Comparison of ENCODE assay signal across 8 cellular contexts in genomic region chr3:63864008-63864871, GRCh38. TPM values are rescaled to one million over a fixed set of nuclear protein-coding genes. Genes with fewer than 3 reads are reported as not detected.
A peak's percentile ranks its signal among the peaks of the same experiment; 100 is the strongest.
DNase-seq lines count a peak whose midpoint lies in the region; ATAC-seq and TF ChIP-seq lines count a peak whose summit lies in the region.

No MANE protein-coding gene starts in this region.

- H4K5ac ChIP-seq in H9 (ENCODE audit: insufficient read length, low read depth, low read length), result no peak overlapping the region

- peak overlapping the region; percentile 87 to 93 for H3K4me3 Mint-ChIP-seq in H9
- peak overlapping the region; percentile 85 to 96 (median 92) for H3K4me3 Mint-ChIP-seq in naive thymus-derived CD8-positive, alpha-beta T cell
- H3K4me3 Mint-ChIP-seq in stimulated activated naive CD8-positive, alpha-beta T cell treated with anti-CD3 and anti-CD28 coated beads, Interleukin-15, amount 100 ng/mL, for 72 hours, result peak overlapping the region; percentile 87 to 90

- H2BK12ac ChIP-seq in H9 (ENCODE audit: insufficient read length, low read depth, low read length), result no peak overlapping the region

- H3K4me1 ChIP-seq in H9 (ENCODE audit: insufficient read depth, low read length) (no peaks in the 10 kb centered on the region), MM.1S (ENCODE audit: low read length) (peaks cover 13% of the 10 kb centered on the region), esophagus squamous epithelium (peaks cover 3 to 35% (median 15%) of the 10 kb centered on the region in 3 donors)

- no peak overlapping the region for H2BK20ac ChIP-seq in H9 (ENCODE audit: low read depth, low read length, poor library complexity, severe bottlenecking)

- no peak for TF ChIP-seq CTCF in GM12875 (IDR thresholded peaks at IDR 0.05; ENCODE audit: borderline replicate concordance, insufficient read depth, low read depth, low read length)
- no peak for TF ChIP-seq CTCF in H9 (conservative IDR thresholded peaks at IDR 0.05)
- TF ChIP-seq CTCF in MM.1S (IDR thresholded peaks at IDR 0.05; ENCODE audit: low read length), result no peak
- no peak for TF ChIP-seq CTCF in esophagus squamous epithelium (IDR thresholded peaks at IDR 0.05)

- H3K79me1 ChIP-seq in H9 (ENCODE audit: insufficient read depth, low read depth, low read length, poor library complexity, severe bottlenecking), result no peaks in the 10 kb centered on the region

- H2AFZ ChIP-seq in H9 (ENCODE audit: low read length) (no peak overlapping the region), MM.1S (ENCODE audit: low read length) (peak overlapping the region; percentile 88)

- peak overlapping the region in 2 of 3 experiments; percentile 5 to 70; a peak in 5 of 7 replicates for H3K27ac Mint-ChIP-seq in H9
- peak overlapping the region; percentile 75 to 97 (median 94) for H3K27ac Mint-ChIP-seq in naive thymus-derived CD8-positive, alpha-beta T cell
- peak overlapping the region; percentile 92 to 96 for H3K27ac Mint-ChIP-seq in stimulated activated naive CD8-positive, alpha-beta T cell treated with anti-CD3 and anti-CD28 coated beads, Interleukin-15, amount 100 ng/mL, for 72 hours

- H3K36me3 ChIP-seq in MM.1S (replicated peaks; ENCODE audit: insufficient read depth, low read length) (no peaks in the 10 kb centered on the region), esophagus squamous epithelium (peaks cover 0 to 9% (median 0%) of the 10 kb centered on the region in 3 donors)

- POLR2A ChIA-PET in naive thymus-derived CD8-positive, alpha-beta T cell (lab: Charles Lee), result interaction anchor here (1.0 to 2.8 kb wide), 6 partner anchors 12 to 158 kb away, joined by 3 to 11 read pairs (median 3); partner anchors contain the start of gene SCAANT1

- H3K36me3 Mint-ChIP-seq in H9 (ENCODE audit: insufficient read depth in 1 of 3, low read depth in 3 of 3), result peaks cover 0 to 19% (median 19%) of the 10 kb centered on the region in 3 experiments; a peak in 6 of 7 replicates
- H3K36me3 Mint-ChIP-seq in naive thymus-derived CD8-positive, alpha-beta T cell, result peaks cover 0 to 12% (median 7%) of the 10 kb centered on the region in 3 donors

- H4K20me1 ChIP-seq in H9 (ENCODE audit: control insufficient read depth, insufficient read depth, insufficient read length), result no peaks in the 10 kb centered on the region
- no peaks in the 10 kb centered on the region for H4K20me1 ChIP-seq in MM.1S (ENCODE audit: insufficient read depth, low read length)

- H3K27me3 Mint-ChIP-seq in H9 (ENCODE audit: low read depth), result peaks cover 1% of the 10 kb centered on the region; the same call in 1 of the 2 replicates
- H3K27me3 Mint-ChIP-seq in naive thymus-derived CD8-positive, alpha-beta T cell, result no peaks in the 10 kb centered on the region
- H3K27me3 Mint-ChIP-seq in stimulated activated naive CD8-positive, alpha-beta T cell treated with anti-CD3 and anti-CD28 coated beads, Interleukin-15, amount 100 ng/mL, for 72 hours, result no peaks in the 10 kb centered on the region

- H3K27me3 ChIP-seq in H9 (ENCODE audit: insufficient read depth, low read length) (no peaks in the 10 kb centered on the region), MM.1S (replicated peaks; ENCODE audit: insufficient read depth, low read length) (no peaks in the 10 kb centered on the region), esophagus squamous epithelium (no peaks in the 10 kb centered on the region)

- H3T11ph ChIP-seq in H9 (ENCODE audit: low read length), result no peak overlapping the region

- H3K9me3 Mint-ChIP-seq in H9, result no peaks in the 10 kb centered on the region
- H3K9me3 Mint-ChIP-seq in naive thymus-derived CD8-positive, alpha-beta T cell, result no peaks in the 10 kb centered on the region
- no peaks in the 10 kb centered on the region for H3K9me3 Mint-ChIP-seq in stimulated activated naive CD8-positive, alpha-beta T cell treated with anti-CD3 and anti-CD28 coated beads, Interleukin-15, amount 100 ng/mL, for 72 hours

- H3K14ac ChIP-seq in H9 (ENCODE audit: insufficient read depth, low read length), result peak overlapping the region; percentile 45; the same call in 1 of the 2 replicates

- ATAC-seq in naive thymus-derived CD8-positive, alpha-beta T cell, result peak; percentile 55 to 60
- peak; percentile 62 for ATAC-seq in stimulated activated naive CD8-positive, alpha-beta T cell treated with anti-CD3 and anti-CD28 coated beads, Interleukin-15, amount 100 ng/mL, for 72 hours

- H3K27ac ChIP-seq in H9 (ENCODE audit: insufficient read length, low read depth, low read length) (no peak overlapping the region), MM.1S (ENCODE audit: low read length) (peak overlapping the region; percentile 44; the same call in 1 of the 2 replicates), esophagus squamous epithelium (peak overlapping the region; percentile 90 to 99 (median 96))

- no peaks in the 10 kb centered on the region; the same call in 1 of the 2 replicates for H3K79me2 ChIP-seq in H9 (ENCODE audit: insufficient read depth, low read length)
- peaks cover 87% of the 10 kb centered on the region for H3K79me2 ChIP-seq in MM.1S (ENCODE audit: low read length)

- H3K9me3 ChIP-seq in H9 (ENCODE audit: control insufficient read depth, low read depth, low read length), result no peaks in the 10 kb centered on the region
- H3K9me3 ChIP-seq in MM.1S (replicated peaks; ENCODE audit: insufficient read depth, low read length), result no peaks in the 10 kb centered on the region
- no peaks in the 10 kb centered on the region for H3K9me3 ChIP-seq in esophagus squamous epithelium

- peak overlapping the region; percentile 67 for H3K9ac ChIP-seq in H9 (ENCODE audit: extremely low read depth, insufficient read length, low read length)
- peak overlapping the region; percentile 88 for H3K9ac ChIP-seq in MM.1S (ENCODE audit: low read length)

- no peak overlapping the region for H2BK5ac ChIP-seq in H9 (ENCODE audit: insufficient read length, low read length)

- no peak overlapping the region for H4K91ac ChIP-seq in H9 (ENCODE audit: insufficient read length, low read depth, low read length)

- peaks cover 16% of the 10 kb centered on the region for H3K23me2 ChIP-seq in H9 (ENCODE audit: insufficient read length, low read depth, low read length, poor library complexity, severe bottlenecking)

- no peaks in the 10 kb centered on the region for H3F3A ChIP-seq in MM.1S (ENCODE audit: insufficient read depth, low read length)

- H2BK120ac ChIP-seq in H9 (ENCODE audit: low read depth, low read length, poor library complexity, severe bottlenecking), result no peak overlapping the region

- DNase-seq in H9 (no peak), MM.1S (peak; percentile 45), activated T-cell treated with anti-CD3 and anti-CD28 coated beads for 48 hours (ENCODE audit: low read depth) (peak; percentile 43), esophagus squamous epithelium (lab: John Stamatoyannopoulos, UW) (no peak), NCI-H1092 (lab: John Stamatoyannopoulos, UW) (no peak)
- DNase-seq in naive thymus-derived CD8-positive, alpha-beta T cell, result peak; percentile 17 to 77 (median 52)
- DNase-seq in stimulated activated naive CD8-positive, alpha-beta T cell treated with anti-CD3 and anti-CD28 coated beads, Interleukin-15, amount 100 ng/mL, for 72 hours, result peak; percentile 28 to 46

- H3K4me2 ChIP-seq in H9 (ENCODE audit: insufficient read depth, insufficient read length, low read length) (peak overlapping the region; percentile 97), MM.1S (ENCODE audit: low read depth, low read length) (peak overlapping the region; percentile 80)

- H3K9me2 ChIP-seq in MM.1S (replicated peaks; ENCODE audit: insufficient read depth, low read length), result no peaks in the 10 kb centered on the region

- no peak overlapping the region for H2BK15ac ChIP-seq in H9 (ENCODE audit: low read depth, low read length)

- H3K18ac ChIP-seq in H9 (ENCODE audit: insufficient read length, low read depth, low read length), result peak overlapping the region; percentile 2

- no peak overlapping the region for H3K56ac ChIP-seq in H9 (ENCODE audit: insufficient read length, low read depth, low read length)

- no peak overlapping the region for H3K4ac ChIP-seq in H9 (ENCODE audit: low read depth, low read length)

- TF ChIP-seq POLR2A in esophagus squamous epithelium (IDR thresholded peaks at IDR 0.05), result no peak

- intact Hi-C loops in esophagus squamous epithelium (cut with DNase I), result no loop called here

- H3K4me3 ChIP-seq in GM12875 (ENCODE audit: low read depth, low read length) (peak overlapping the region; percentile 75), MM.1S (ENCODE audit: low read length) (peak overlapping the region; percentile 59), esophagus squamous epithelium (peak overlapping the region; percentile 96 to 99 (median 97))

- no peak overlapping the region for H2AK5ac ChIP-seq in H9 (ENCODE audit: insufficient read length, low read length)

- peaks cover 41 to 42% of the 10 kb centered on the region in 2 experiments for H3K4me1 Mint-ChIP-seq in H9
- peaks cover 35 to 71% (median 66%) of the 10 kb centered on the region in 4 donors for H3K4me1 Mint-ChIP-seq in naive thymus-derived CD8-positive, alpha-beta T cell
- H3K4me1 Mint-ChIP-seq in stimulated activated naive CD8-positive, alpha-beta T cell treated with anti-CD3 and anti-CD28 coated beads, Interleukin-15, amount 100 ng/mL, for 72 hours, result peaks cover 64% of the 10 kb centered on the region

- no peak overlapping the region for H4K8ac ChIP-seq in H9 (replicated peaks; ENCODE audit: insufficient read length, low read depth, low read length)

- H3K23ac ChIP-seq in H9 (ENCODE audit: insufficient read length, low read depth, low read length), result no peak overlapping the region

- no CpG with 5 or more reads among the region's 90 CpGs for WGBS in H9 (ENCODE audit: extremely low coverage, insufficient read length, low lambda C conversion rate)
- 0 to 1% methylated on average over 13 to 15 of the region's 90 CpGs for WGBS in esophagus squamous epithelium, 2 donors

RNA-seq across cellular contexts. Expression of gene ATXN7, which starts 0.6 kb away (rescaled TPM):
- 20.1 and 21.5 TPM in 2 replicates for total RNA-seq in H9 (2021)
- total RNA-seq in esophagus squamous epithelium, result 10 to 100 TPM in 3 of 4 donors, 1 to 10 TPM in 1; 6.1 to 28.2 (median 20.2) TPM
- total RNA-seq in naive thymus-derived CD8-positive, alpha-beta T cell, result 100 to 1,000 TPM; 161 to 162 TPM
- polyA plus RNA-seq in naive thymus-derived CD8-positive, alpha-beta T cell, result 10 to 100 TPM; 18.0 to 29.8 (median 21.9) TPM

RNA-seq across cellular contexts. Expression of gene THOC7, which starts 0.6 kb away (rescaled TPM):
- total RNA-seq in H9 (2021) (63.3 and 71.4 TPM in 2 replicates), esophagus squamous epithelium (10 to 100 TPM; 50.9 to 86.9 (median 75.9) TPM)
- 10 to 100 TPM; 52.2 to 52.5 TPM for total RNA-seq in naive thymus-derived CD8-positive, alpha-beta T cell
- polyA plus RNA-seq in naive thymus-derived CD8-positive, alpha-beta T cell, result 100 to 1,000 TPM in 1 of 3 donors, 10 to 100 TPM in 2; 79.9 to 116 (median 100.0) TPM

RNA-seq across cellular contexts. Expression of gene C3orf49, which starts 45.1 kb away (rescaled TPM):
- total RNA-seq in H9 (2021) (not detected in 2 replicates), esophagus squamous epithelium (not detected)
- total RNA-seq in naive thymus-derived CD8-positive, alpha-beta T cell, result not detected
- not detected for polyA plus RNA-seq in naive thymus-derived CD8-positive, alpha-beta T cell

RNA-seq across cellular contexts. Expression of gene SCAANT1, which starts 47.9 kb away (rescaled TPM):
- total RNA-seq in H9 (2021) (not detected in 2 replicates), esophagus squamous epithelium (not detected)
- total RNA-seq in naive thymus-derived CD8-positive, alpha-beta T cell, result 1 to 10 TPM in 1 of 2 experiments, not detected in 1; 2.9 TPM
- polyA plus RNA-seq in naive thymus-derived CD8-positive, alpha-beta T cell, result not detected

Comparison
In these comparisons a context has a peak if more than half of its experiments do, and no peak if none do; other contexts are left out.
1. DNase-seq: peak in MM.1S (single experiment), activated T-cell treated with anti-CD3 and anti-CD28 coated beads for 48 hours (single experiment), naive thymus-derived CD8-positive, alpha-beta T cell (10 of 10) and stimulated activated naive CD8-positive, alpha-beta T cell treated with anti-CD3 and anti-CD28 coated beads, Interleukin-15, amount 100 ng/mL, for 72 hours (2 of 2); none in H9 (single experiment), esophagus squamous epithelium (single experiment) and NCI-H1092 (single experiment).
2. H3K27ac Mint-ChIP-seq: peak in every context shown above with its lines; median percentile 94 in naive thymus-derived CD8-positive, alpha-beta T cell; 94 in stimulated activated naive CD8-positive, alpha-beta T cell treated with anti-CD3 and anti-CD28 coated beads, Interleukin-15, amount 100 ng/mL, for 72 hours; 38 in H9.
3. Peak in every context shown above with its lines, with median percentiles within 50 percentile points of each other: H3K4me3 ChIP-seq and H3K4me3 Mint-ChIP-seq.